Comparison of ENCODE assay signal across 20 cellular contexts in genomic region chr16:70712942-70713341, GRCh38.
DNase-seq lines count a peak whose midpoint lies in the region; ATAC-seq and TF ChIP-seq lines count a peak whose summit lies in the region.
"Had no signal": no experiment of that assay in that cellular context is flagged by ENCODE, and none has a peak within 500 bp of the region (broad histone marks: within the 10 kb centered on the region; RNA-seq: fewer than 3 reads in every experiment).

No MANE protein-coding gene starts in this region.

- H3K9ac ChIP-seq in HUES6 (ENCODE audit: low read length): peak overlapping the region; percentile 51

- no peak overlapping the region for H3K27ac ChIP-seq in HUES6 (ENCODE audit: low read depth, low read length)
- H3K27ac ChIP-seq: body of pancreas, foreskin keratinocyte had no signal

- H3K4me3 ChIP-seq in HUES6 (ENCODE audit: low read depth, low read length): no peak overlapping the region
- H3K4me3 ChIP-seq: body of pancreas, K562, Peyer's patch had no signal

- no peaks in the 10 kb centered on the region for H3K27me3 ChIP-seq in HUES6 (ENCODE audit: control insufficient read depth, insufficient read depth, low read length)
- H3K27me3 ChIP-seq: body of pancreas, foreskin keratinocyte, Peyer's patch had no signal

- no peaks in the 10 kb centered on the region for H3K9me3 ChIP-seq in HUES6 (ENCODE audit: control insufficient read depth, insufficient read depth, low read depth, low read length)
- H3K9me3 ChIP-seq: body of pancreas, Peyer's patch had no signal

- H3K36me3 ChIP-seq in HUES6 (ENCODE audit: control insufficient read depth, insufficient read depth, low read length): no peaks in the 10 kb centered on the region

- no peak for TF ChIP-seq CTCF in GM13976 (IDR thresholded peaks at IDR 0.05; ENCODE audit: borderline replicate concordance, control extremely low read depth, extremely low read depth, insufficient read depth, missing control alignments)

- in situ Hi-C loops in GM13976 (cut with MboI; ENCODE audit: low sequenced_read_pairs, unreplicated experiment): no loop called here

- ATAC-seq in GM18861 (IDR thresholded peaks at IDR 0.05; ENCODE audit: unreplicated experiment) (no peak), GM21786 (IDR thresholded peaks at IDR 0.05; ENCODE audit: unreplicated experiment) (no peak)
- ATAC-seq: body of pancreas, foreskin keratinocyte, SK-N-SH treated with all-trans-retinoic acid at 6 μM for 48 hours had no signal

- DNase-seq in cerebellar cortex (ENCODE audit: low spot score) (peak; percentile 61), midbrain (lab: John Stamatoyannopoulos, UW) (peak; percentile 52), superior temporal gyrus (ENCODE audit: extremely low spot score) (peak; percentile 75), GM13976 (ENCODE audit: low spot score) (no peak)
- DNase-seq: activated CD4-positive, CD25-positive, alpha-beta regulatory T cell treated with anti-CD3 and anti-CD28 coated beads, Interleukin-2, amount 50 U/mL, for 72 hours; AML-193; body of pancreas; dermis blood vessel endothelial cell; foreskin keratinocyte; HCEC 1CT; NCI-H187 treated with DMSO at 0.1 percent for 48 hours; NCI-H345; Peyer's patch; stimulated activated CD4-positive, alpha-beta T cell treated with anti-CD3 and anti-CD28 coated beads, Interleukin-15, amount 100 ng/mL, for 24 hours; T-helper 9 cell had no signal

- peaks cover 57% of the 10 kb centered on the region for H3K4me1 ChIP-seq in HUES6 (ENCODE audit: control insufficient read depth, insufficient read depth, low read length)
